11 cellular contexts compared by ENCODE assay signal in genomic region chr2:65021709-65022108, GRCh38.
"Had no signal": no experiment of that assay in that cellular context is flagged by ENCODE, and none has a peak within 500 bp of the region (broad histone marks: within the 10 kb centered on the region; RNA-seq: fewer than 3 reads in every experiment).

No MANE protein-coding gene starts in this region.

- H3K4me1 ChIP-seq: gastroesophageal sphincter had no signal

- H3K27me3 Mint-ChIP-seq: activated CD4-positive, alpha-beta memory T cell treated with anti-CD3 and anti-CD28 coated beads, Interleukin-2, amount 10 ng/mL, durations not matched to agents 7 days and 5 days; activated CD4-positive, alpha-beta T cell treated with anti-CD3 and anti-CD28 coated beads for 36 hours; activated naive CD8-positive, alpha-beta T cell treated with anti-CD3 and anti-CD28 coated beads, Interleukin-2, amount 10 ng/mL, durations not matched to agents 7 days and 5 days had no signal

- H3K4me3 ChIP-seq: gastroesophageal sphincter had no signal

- DNase-seq: activated CD4-positive, alpha-beta memory T cell treated with anti-CD3 and anti-CD28 coated beads, Interleukin-2, amount 10 ng/mL, durations not matched to agents 7 days and 5 days; activated CD4-positive, alpha-beta T cell treated with anti-CD3 and anti-CD28 coated beads for 36 hours; activated gamma-delta T cell treated with Interleukin-2 at 50 U/mL for 16 hours; activated naive CD8-positive, alpha-beta T cell treated with anti-CD3 and anti-CD28 coated beads, Interleukin-2, amount 10 ng/mL, durations not matched to agents 7 days and 5 days; activated T-cell treated with anti-CD3 and anti-CD28 coated beads, Interleukin-2, amount 50 U/mL, for 72 hours; aorta; kidney; midbrain had no signal

- H3K9me3 ChIP-seq: gastroesophageal sphincter had no signal

- ATAC-seq: activated CD4-positive, alpha-beta T cell treated with anti-CD3 and anti-CD28 coated beads for 36 hours; activated T-cell treated with anti-CD3 and anti-CD28 coated beads, Interleukin-2, amount 50 U/mL, for 72 hours; gastroesophageal sphincter had no signal

- H3K27me3 ChIP-seq: gastroesophageal sphincter had no signal

- H3K27ac Mint-ChIP-seq: activated CD4-positive, alpha-beta memory T cell treated with anti-CD3 and anti-CD28 coated beads, Interleukin-2, amount 10 ng/mL, durations not matched to agents 7 days and 5 days; activated CD4-positive, alpha-beta T cell treated with anti-CD3 and anti-CD28 coated beads for 36 hours; activated naive CD8-positive, alpha-beta T cell treated with anti-CD3 and anti-CD28 coated beads, Interleukin-2, amount 10 ng/mL, durations not matched to agents 7 days and 5 days; activated T-cell treated with anti-CD3 and anti-CD28 coated beads, Interleukin-2, amount 50 U/mL, for 72 hours; T-helper 2 cell treated with Interferon-gamma antibody and Interleukin-4, amounts not matched to agents 5 μg/mL and 100 μg/mL, for 36 hours had no signal

- H3K4me3 Mint-ChIP-seq: activated CD4-positive, alpha-beta memory T cell treated with anti-CD3 and anti-CD28 coated beads, Interleukin-2, amount 10 ng/mL, durations not matched to agents 7 days and 5 days; activated CD4-positive, alpha-beta T cell treated with anti-CD3 and anti-CD28 coated beads for 36 hours; activated naive CD8-positive, alpha-beta T cell treated with anti-CD3 and anti-CD28 coated beads, Interleukin-2, amount 10 ng/mL, durations not matched to agents 7 days and 5 days; activated T-cell treated with anti-CD3 and anti-CD28 coated beads, Interleukin-2, amount 50 U/mL, for 72 hours; T-helper 2 cell treated with Interferon-gamma antibody and Interleukin-4, amounts not matched to agents 5 μg/mL and 100 μg/mL, for 36 hours had no signal

- H3K9me3 Mint-ChIP-seq: activated CD4-positive, alpha-beta memory T cell treated with anti-CD3 and anti-CD28 coated beads, Interleukin-2, amount 10 ng/mL, durations not matched to agents 7 days and 5 days; activated naive CD8-positive, alpha-beta T cell treated with anti-CD3 and anti-CD28 coated beads, Interleukin-2, amount 10 ng/mL, durations not matched to agents 7 days and 5 days; activated T-cell treated with anti-CD3 and anti-CD28 coated beads, Interleukin-2, amount 50 U/mL, for 72 hours; T-helper 2 cell treated with Interferon-gamma antibody and Interleukin-4, amounts not matched to agents 5 μg/mL and 100 μg/mL, for 36 hours had no signal

- H3K27ac ChIP-seq: gastroesophageal sphincter, VCaP had no signal
